Comparison of ENCODE assay signal across 1 cellular context in the genomic region with DNA sequence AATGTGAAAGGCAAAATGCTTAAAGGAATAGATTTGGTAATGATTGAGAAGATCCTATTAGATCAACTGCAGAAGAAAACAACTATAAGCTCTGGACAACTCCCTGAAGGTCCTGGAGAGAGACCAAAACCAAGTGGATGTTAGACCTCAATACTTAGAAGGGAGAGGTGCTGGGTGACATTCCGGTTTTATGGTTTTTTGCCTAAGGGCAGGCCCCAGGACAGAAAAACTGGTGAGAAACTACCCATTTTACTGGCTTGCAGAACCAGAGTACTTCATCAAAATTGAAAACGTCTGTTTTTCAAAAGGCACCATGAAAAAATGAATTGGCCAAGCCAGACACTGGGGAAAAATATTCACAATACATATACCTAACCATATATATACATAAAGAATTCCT.
TF ChIP-seq lines count a peak whose summit lies in the region.

No MANE protein-coding gene starts in this region.

TF ChIP-seq in GM23338, 12 proteins besides CTCF, POLR2A, EP300 and RAD21:
- TF ChIP-seq STAT1 (IDR thresholded peaks at IDR 0.05; ENCODE audit: unreplicated experiment) = no peak
- TF ChIP-seq, protein P1, sequence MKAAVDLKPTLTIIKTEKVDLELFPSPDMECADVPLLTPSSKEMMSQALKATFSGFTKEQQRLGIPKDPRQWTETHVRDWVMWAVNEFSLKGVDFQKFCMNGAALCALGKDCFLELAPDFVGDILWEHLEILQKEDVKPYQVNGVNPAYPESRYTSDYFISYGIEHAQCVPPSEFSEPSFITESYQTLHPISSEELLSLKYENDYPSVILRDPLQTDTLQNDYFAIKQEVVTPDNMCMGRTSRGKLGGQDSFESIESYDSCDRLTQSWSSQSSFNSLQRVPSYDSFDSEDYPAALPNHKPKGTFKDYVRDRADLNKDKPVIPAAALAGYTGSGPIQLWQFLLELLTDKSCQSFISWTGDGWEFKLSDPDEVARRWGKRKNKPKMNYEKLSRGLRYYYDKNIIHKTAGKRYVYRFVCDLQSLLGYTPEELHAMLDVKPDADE (IDR thresholded peaks at IDR 0.05) = no peak
- no peak for TF ChIP-seq ZNF114 (CRISPR knock-in tag; IDR thresholded peaks at IDR 0.05)
- no peak for TF ChIP-seq ZNF462 (CRISPR knock-in tag; IDR thresholded peaks at IDR 0.05)
- no peak for TF ChIP-seq NANOG (IDR thresholded peaks at IDR 0.05; ENCODE audit: borderline replicate concordance)
- no peak for TF ChIP-seq REST (IDR thresholded peaks at IDR 0.05; ENCODE audit: unreplicated experiment)
- no peak for TF ChIP-seq EZH2 (IDR thresholded peaks at IDR 0.05; ENCODE audit: low read depth, unreplicated experiment)
- no peak for TF ChIP-seq CREB1 (CRISPR knock-in tag; IDR thresholded peaks at IDR 0.05; ENCODE audit: low read depth)
- no peak for TF ChIP-seq POLR2AphosphoS5 (IDR thresholded peaks at IDR 0.05; ENCODE audit: low read depth)
- TF ChIP-seq JUNB (IDR thresholded peaks at IDR 0.05; ENCODE audit: unreplicated experiment) = no peak
- TF ChIP-seq ZNF331 (CRISPR knock-in tag; IDR thresholded peaks at IDR 0.05; ENCODE audit: low read depth) = no peak
- no peak for TF ChIP-seq EZH2phosphoT487 (IDR thresholded peaks at IDR 0.05; ENCODE audit: unreplicated experiment)
